In genomic region chr9:111691686-111692329, GRCh38 we compare ENCODE assay signal across 8 cellular contexts. TPM values are rescaled to one million over a fixed set of nuclear protein-coding genes. Genes with fewer than 3 reads are reported as not detected.
A peak's percentile ranks its signal among the peaks of the same experiment; 100 is the strongest.
DNase-seq lines count a peak whose midpoint lies in the region; ATAC-seq and TF ChIP-seq lines count a peak whose summit lies in the region.

No MANE protein-coding gene starts in this region.

- no peak overlapping the region for H3K4me3 Mint-ChIP-seq in stimulated activated memory B cell treated with anti-CD40 and anti-IgM and Interleukin-4, amounts not matched to agents 10 μg/mL and 1 μg/mL and 100 μg/mL, for 72 hours

- no peaks in the 10 kb centered on the region for H3K36me3 Mint-ChIP-seq in stimulated activated memory B cell treated with anti-CD40 and anti-IgM and Interleukin-4, amounts not matched to agents 10 μg/mL and 1 μg/mL and 100 μg/mL, for 72 hours

- ATAC-seq in omental fat pad (ENCODE audit: low FRiP score), result no peak
- ATAC-seq in stimulated activated memory B cell treated with anti-CD40 and anti-IgM and Interleukin-4, amounts not matched to agents 10 μg/mL and 1 μg/mL and 100 μg/mL, for 72 hours, result no peak

- no peaks in the 10 kb centered on the region for H3K27me3 Mint-ChIP-seq in stimulated activated memory B cell treated with anti-CD40 and anti-IgM and Interleukin-4, amounts not matched to agents 10 μg/mL and 1 μg/mL and 100 μg/mL, for 72 hours

- no peak for TF ChIP-seq CTCF in omental fat pad (IDR thresholded peaks at IDR 0.05)

- DNase-seq in NCI-H2107 treated with DMSO at 0.1 percent for 48 hours (lab: John Stamatoyannopoulos, UW; ENCODE audit: unreplicated experiment) (peak; percentile 10), NCI-H2107 (lab: John Stamatoyannopoulos, UW) (no peak), NCI-H1092 (lab: John Stamatoyannopoulos, UW) (peak; percentile 3), amniotic epithelial cell (ENCODE audit: low read depth) (peak; percentile 40), medulla oblongata (ENCODE audit: extremely low spot score) (peak; percentile 38), omental fat pad (ENCODE audit: low spot score) (no peak)
- no peak for DNase-seq in central memory CD4-positive, alpha-beta T cell

- H3K27ac Mint-ChIP-seq in stimulated activated memory B cell treated with anti-CD40 and anti-IgM and Interleukin-4, amounts not matched to agents 10 μg/mL and 1 μg/mL and 100 μg/mL, for 72 hours, result no peak overlapping the region

- H3K4me1 Mint-ChIP-seq in stimulated activated memory B cell treated with anti-CD40 and anti-IgM and Interleukin-4, amounts not matched to agents 10 μg/mL and 1 μg/mL and 100 μg/mL, for 72 hours, result no peaks in the 10 kb centered on the region

- no peaks in the 10 kb centered on the region for H3K9me3 Mint-ChIP-seq in stimulated activated memory B cell treated with anti-CD40 and anti-IgM and Interleukin-4, amounts not matched to agents 10 μg/mL and 1 μg/mL and 100 μg/mL, for 72 hours

RNA-seq across cellular contexts. Expression of gene GNG10, which starts 30.4 kb away (rescaled TPM):
- total RNA-seq in omental fat pad, result 100 to 1,000 TPM in 3 of 4 donors, 10 to 100 TPM in 1; 98.4 to 120 (median 104) TPM

Comparison
In these comparisons a context has a peak if more than half of its experiments do, and no peak if none do; other contexts are left out.
1. DNase-seq: peak in NCI-H2107 treated with DMSO at 0.1 percent for 48 hours (single experiment), NCI-H1092 (single experiment), amniotic epithelial cell (single experiment) and medulla oblongata (single experiment); none in NCI-H2107 (single experiment), omental fat pad (single experiment) and central memory CD4-positive, alpha-beta T cell (single experiment).